1 cellular context compared by ENCODE assay signal in the genomic region with DNA sequence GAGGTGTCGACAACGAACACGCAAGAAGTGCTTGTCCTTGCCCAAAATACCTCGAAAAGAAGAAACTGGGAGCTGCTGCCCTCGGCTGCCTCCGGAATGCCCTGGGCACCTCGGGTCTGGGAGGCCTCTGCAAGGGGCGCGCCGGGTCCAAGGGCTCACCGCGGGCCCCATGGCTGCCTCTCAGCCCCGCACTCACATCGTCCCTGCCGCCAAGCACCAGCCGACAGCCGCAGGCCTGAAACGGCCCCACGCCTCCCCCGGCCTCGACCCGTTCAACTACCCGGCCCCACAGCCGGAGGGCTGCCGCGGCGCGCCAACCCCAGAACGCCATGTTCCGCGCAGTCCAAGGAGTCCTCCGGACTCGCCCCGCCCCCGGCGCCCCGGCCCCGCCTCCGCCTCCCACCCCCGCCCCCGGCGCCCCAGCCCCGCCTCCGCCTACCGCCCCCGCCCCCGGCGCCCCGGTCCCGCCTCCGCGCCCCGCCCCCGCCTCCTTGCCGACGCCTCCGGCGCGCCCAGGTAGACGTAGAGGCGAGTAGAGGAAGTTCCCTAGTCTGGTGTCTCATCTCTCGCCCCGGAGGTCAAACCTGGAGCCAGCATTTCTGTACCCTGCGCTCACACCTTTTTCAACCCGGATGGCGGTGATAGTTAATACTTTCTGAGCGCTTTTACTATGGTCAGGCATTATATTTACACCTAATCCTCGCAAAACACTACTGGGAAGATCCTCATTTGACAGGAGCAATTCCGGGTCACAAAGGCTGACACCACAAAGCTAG.
TF ChIP-seq lines count a peak whose summit lies in the region.

TSS of gene SIRT3 (minus strand) at position 345 of the 776 bp plus-strand sequence. CDS start at position 331, 14 bp downstream.

TF ChIP-seq in HepG2, 621 proteins besides CTCF, POLR2A, EP300 and RAD21 (continued from another document and continues in another):
- no peak for TF ChIP-seq TEAD2 (CRISPR knock-in tag; IDR thresholded peaks at IDR 0.05)
- 0 out of 2 replicates have a peak, but pooled peaks have one; percentile 73 for TF ChIP-seq ZBTB3 (CRISPR knock-in tag; IDR thresholded peaks at IDR 0.05; ENCODE audit: borderline replicate concordance, low read depth)
- TF ChIP-seq NFYC (CRISPR knock-in tag; IDR thresholded peaks at IDR 0.05), result no peak
- 0 out of 2 replicates have a peak, but pooled peaks have one; percentile 43 for TF ChIP-seq ZNF263 (CRISPR knock-in tag; IDR thresholded peaks at IDR 0.05)
- no peak for TF ChIP-seq ARID4A (CRISPR knock-in tag; IDR thresholded peaks at IDR 0.05; ENCODE audit: borderline replicate concordance)
- 0 out of 4 replicates have a peak, but pooled peaks of 1 of the 2 experiments have one; percentile 35 for TF ChIP-seq NR2F1 (CRISPR knock-in tag; IDR thresholded peaks at IDR 0.05)
- TF ChIP-seq GPBP1L1 (CRISPR knock-in tag; IDR thresholded peaks at IDR 0.05), result no peak
- TF ChIP-seq ZNF644 (CRISPR knock-in tag; IDR thresholded peaks at IDR 0.05; ENCODE audit: low read depth), result no peak
- peak; percentile 26; the same call in 1 of the 2 replicates for TF ChIP-seq REPIN1 (CRISPR knock-in tag; IDR thresholded peaks at IDR 0.05; ENCODE audit: borderline replicate concordance, low read depth)
- TF ChIP-seq ZNF672 (CRISPR knock-in tag; IDR thresholded peaks at IDR 0.05), result no peak
- TF ChIP-seq, protein P1, sequence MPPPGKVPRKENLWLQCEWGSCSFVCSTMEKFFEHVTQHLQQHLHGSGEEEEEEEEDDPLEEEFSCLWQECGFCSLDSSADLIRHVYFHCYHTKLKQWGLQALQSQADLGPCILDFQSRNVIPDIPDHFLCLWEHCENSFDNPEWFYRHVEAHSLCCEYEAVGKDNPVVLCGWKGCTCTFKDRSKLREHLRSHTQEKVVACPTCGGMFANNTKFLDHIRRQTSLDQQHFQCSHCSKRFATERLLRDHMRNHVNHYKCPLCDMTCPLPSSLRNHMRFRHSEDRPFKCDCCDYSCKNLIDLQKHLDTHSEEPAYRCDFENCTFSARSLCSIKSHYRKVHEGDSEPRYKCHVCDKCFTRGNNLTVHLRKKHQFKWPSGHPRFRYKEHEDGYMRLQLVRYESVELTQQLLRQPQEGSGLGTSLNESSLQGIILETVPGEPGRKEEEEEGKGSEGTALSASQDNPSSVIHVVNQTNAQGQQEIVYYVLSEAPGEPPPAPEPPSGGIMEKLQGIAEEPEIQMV (CRISPR knock-in tag; IDR thresholded peaks at IDR 0.05; ENCODE audit: low read depth), result no peak
- no peak for TF ChIP-seq TOE1 (CRISPR knock-in tag; IDR thresholded peaks at IDR 0.05)
- no peak for TF ChIP-seq TCF7L2 (IDR thresholded peaks at IDR 0.05; ENCODE audit: low read depth, low read length)
- TF ChIP-seq MZF1 (CRISPR knock-in tag; IDR thresholded peaks at IDR 0.05; ENCODE audit: borderline replicate concordance), result no peak
- TF ChIP-seq ZNF496 (CRISPR knock-in tag; IDR thresholded peaks at IDR 0.05; ENCODE audit: insufficient replicate concordance), result no peak
- TF ChIP-seq ELF3 (CRISPR knock-in tag; IDR thresholded peaks at IDR 0.05), result no peak
- TF ChIP-seq NAIF1 (CRISPR knock-in tag; IDR thresholded peaks at IDR 0.05; ENCODE audit: borderline replicate concordance), result 0 out of 2 replicates have a peak, but pooled peaks have one; percentile 25
- TF ChIP-seq HMGA1 (CRISPR knock-in tag; conservative IDR thresholded peaks at IDR 0.05), result no peak
- no peak for TF ChIP-seq ZNF333 (CRISPR knock-in tag; IDR thresholded peaks at IDR 0.05; ENCODE audit: borderline replicate concordance)
- no peak for TF ChIP-seq ZNF224 (CRISPR knock-in tag; IDR thresholded peaks at IDR 0.05)
- peak; percentile 50 for TF ChIP-seq ZNF687 (CRISPR knock-in tag; IDR thresholded peaks at IDR 0.05)
- TF ChIP-seq ATM (IDR thresholded peaks at IDR 0.05; ENCODE audit: borderline replicate concordance), result no peak
- TF ChIP-seq NFRKB (IDR thresholded peaks at IDR 0.05), result no peak
- TF ChIP-seq, protein P2, sequence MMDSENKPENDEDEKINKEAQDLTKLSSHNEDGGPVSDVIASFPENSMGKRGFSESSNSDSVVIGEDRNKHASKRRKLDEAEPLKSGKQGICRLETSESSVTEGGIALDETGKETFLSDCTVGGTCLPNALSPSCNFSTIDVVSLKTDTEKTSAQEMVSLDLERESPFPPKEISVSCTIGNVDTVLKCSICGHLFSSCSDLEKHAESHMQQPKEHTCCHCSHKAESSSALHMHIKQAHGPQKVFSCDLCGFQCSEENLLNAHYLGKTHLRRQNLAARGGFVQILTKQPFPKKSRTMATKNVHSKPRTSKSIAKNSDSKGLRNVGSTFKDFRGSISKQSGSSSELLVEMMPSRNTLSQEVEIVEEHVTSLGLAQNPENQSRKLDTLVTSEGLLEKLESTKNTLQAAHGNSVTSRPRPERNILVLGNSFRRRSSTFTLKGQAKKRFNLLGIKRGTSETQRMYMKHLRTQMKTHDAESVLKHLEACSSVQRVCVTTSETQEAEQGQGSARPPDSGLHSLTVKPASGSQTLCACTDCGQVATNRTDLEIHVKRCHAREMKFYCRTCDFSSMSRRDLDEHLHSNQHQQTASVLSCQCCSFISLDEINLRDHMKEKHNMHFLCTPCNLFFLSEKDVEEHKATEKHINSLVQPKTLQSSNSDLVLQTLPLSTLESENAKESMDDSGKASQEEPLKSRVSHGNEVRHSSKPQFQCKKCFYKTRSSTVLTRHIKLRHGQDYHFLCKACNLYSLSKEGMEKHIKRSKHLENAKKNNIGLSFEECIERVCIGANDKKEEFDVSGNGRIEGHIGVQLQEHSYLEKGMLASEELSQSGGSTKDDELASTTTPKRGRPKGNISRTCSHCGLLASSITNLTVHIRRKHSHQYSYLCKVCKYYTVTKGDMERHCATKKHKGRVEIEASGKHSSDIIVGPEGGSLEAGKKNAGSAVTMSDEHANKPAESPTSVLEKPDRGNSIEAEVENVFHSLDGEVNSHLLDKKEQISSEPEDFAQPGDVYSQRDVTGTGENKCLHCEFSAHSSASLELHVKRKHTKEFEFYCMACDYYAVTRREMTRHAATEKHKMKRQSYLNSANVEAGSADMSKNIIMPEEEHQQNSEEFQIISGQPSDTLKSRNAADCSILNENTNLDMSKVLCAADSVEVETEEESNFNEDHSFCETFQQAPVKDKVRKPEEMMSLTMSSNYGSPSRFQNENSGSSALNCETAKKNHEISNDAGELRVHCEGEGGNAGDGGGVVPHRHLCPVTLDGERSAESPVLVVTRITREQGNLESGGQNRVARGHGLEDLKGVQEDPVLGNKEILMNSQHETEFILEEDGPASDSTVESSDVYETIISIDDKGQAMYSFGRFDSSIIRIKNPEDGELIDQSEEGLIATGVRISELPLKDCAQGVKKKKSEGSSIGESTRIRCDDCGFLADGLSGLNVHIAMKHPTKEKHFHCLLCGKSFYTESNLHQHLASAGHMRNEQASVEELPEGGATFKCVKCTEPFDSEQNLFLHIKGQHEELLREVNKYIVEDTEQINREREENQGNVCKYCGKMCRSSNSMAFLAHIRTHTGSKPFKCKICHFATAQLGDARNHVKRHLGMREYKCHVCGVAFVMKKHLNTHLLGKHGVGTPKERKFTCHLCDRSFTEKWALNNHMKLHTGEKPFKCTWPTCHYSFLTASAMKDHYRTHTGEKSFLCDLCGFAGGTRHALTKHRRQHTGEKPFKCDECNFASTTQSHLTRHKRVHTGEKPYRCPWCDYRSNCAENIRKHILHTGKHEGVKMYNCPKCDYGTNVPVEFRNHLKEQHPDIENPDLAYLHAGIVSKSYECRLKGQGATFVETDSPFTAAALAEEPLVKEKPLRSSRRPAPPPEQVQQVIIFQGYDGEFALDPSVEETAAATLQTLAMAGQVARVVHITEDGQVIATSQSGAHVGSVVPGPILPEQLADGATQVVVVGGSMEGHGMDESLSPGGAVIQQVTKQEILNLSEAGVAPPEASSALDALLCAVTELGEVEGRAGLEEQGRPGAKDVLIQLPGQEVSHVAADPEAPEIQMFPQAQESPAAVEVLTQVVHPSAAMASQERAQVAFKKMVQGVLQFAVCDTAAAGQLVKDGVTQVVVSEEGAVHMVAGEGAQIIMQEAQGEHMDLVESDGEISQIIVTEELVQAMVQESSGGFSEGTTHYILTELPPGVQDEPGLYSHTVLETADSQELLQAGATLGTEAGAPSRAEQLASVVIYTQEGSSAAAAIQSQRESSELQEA (CRISPR knock-in tag; IDR thresholded peaks at IDR 0.05; ENCODE audit: not compliant biosample characterization), result no peak
- TF ChIP-seq ZNF362 (CRISPR knock-in tag; IDR thresholded peaks at IDR 0.05; ENCODE audit: borderline replicate concordance), result no peak
- no peak for TF ChIP-seq XBP1 (CRISPR knock-in tag; IDR thresholded peaks at IDR 0.05)
- TF ChIP-seq ZNF296 (CRISPR knock-in tag; conservative IDR thresholded peaks at IDR 0.05), result no peak; the same call in none of the 2 replicates
- no peak for TF ChIP-seq BHLHE40 (IDR thresholded peaks at IDR 0.05; ENCODE audit: low read length)
